ENCODE assay signal across 8 cellular contexts in genomic region chr16:86566601-86566965, GRCh38. TPM values are rescaled to one million over a fixed set of nuclear protein-coding genes. Genes with fewer than 3 reads are reported as not detected.
DNase-seq lines count a peak whose midpoint lies in the region; ATAC-seq and TF ChIP-seq lines count a peak whose summit lies in the region.

FOXC2 (plus strand) TSS chr16:86566829; CDS start chr16:86567336, 507 bp downstream.

- H3K9me3 Mint-ChIP-seq in HFFc6 = no peaks in the 10 kb centered on the region
- H3K9me3 Mint-ChIP-seq in naive thymus-derived CD4-positive, alpha-beta T cell = no peaks in the 10 kb centered on the region

- H3K36me3 ChIP-seq in esophagus squamous epithelium = no peaks in the 10 kb centered on the region
- H3K36me3 ChIP-seq in naive thymus-derived CD4-positive, alpha-beta T cell (ENCODE audit: control insufficient read depth in 2 of 3, insufficient read depth in 3 of 3, low read length in 3 of 3) = no peaks in the 10 kb centered on the region

- no peaks in the 10 kb centered on the region for H3K9me3 ChIP-seq in esophagus squamous epithelium
- no peaks in the 10 kb centered on the region for H3K9me3 ChIP-seq in naive thymus-derived CD4-positive, alpha-beta T cell (ENCODE audit: control insufficient read depth in 2 of 3, low read length in 3 of 3)

- POLR2A ChIA-PET in naive thymus-derived CD4-positive, alpha-beta T cell (lab: Charles Lee) = no interaction called here

- peaks cover 44% of the 10 kb centered on the region for H3K4me1 Mint-ChIP-seq in HFFc6 (ENCODE audit: low read depth)
- H3K4me1 Mint-ChIP-seq in naive thymus-derived CD4-positive, alpha-beta T cell = peaks cover 10 to 43% (median 17%) of the 10 kb centered on the region in 7 donors

- peaks cover 27% of the 10 kb centered on the region for H3K36me3 Mint-ChIP-seq in HFFc6 (ENCODE audit: low read depth)
- no peaks in the 10 kb centered on the region for H3K36me3 Mint-ChIP-seq in naive thymus-derived CD4-positive, alpha-beta T cell

- no peak for ATAC-seq in naive thymus-derived CD4-positive, alpha-beta T cell
- ATAC-seq in GM21528 (IDR thresholded peaks at IDR 0.05; ENCODE audit: low FRiP score, unreplicated experiment) = no peak

- intact Hi-C loops in esophagus squamous epithelium (cut with DNase I) = loop anchor here (10.0 kb wide), 1 partner anchor 718 kb away; no protein-coding TSS in a partner anchor
- intact Hi-C loops in naive thymus-derived CD4-positive, alpha-beta T cell (cut with micrococcal nuclease) = loop anchor here in 1 of 2 donors (5.0 to 10.0 kb wide), 3 partner anchors 59 to 1198 kb away; partner anchors contain the start of genes FBXO31 and KLHDC4

- DNase-seq in HFFc6 (peak; percentile 81), esophagus squamous epithelium (lab: John Stamatoyannopoulos, UW) (no peak), ureter (ENCODE audit: low spot score) (peak; percentile 92), SHP77 treated with DMSO at 0.1 percent for 48 hours (lab: John Stamatoyannopoulos, UW) (no peak), NCI-H146 (lab: John Stamatoyannopoulos, UW) (no peak)
- peak; percentile 73 for DNase-seq in activated CD8-positive, alpha-beta memory T cell treated with anti-CD3 and anti-CD28 coated beads, Interleukin-2, amount 50 U/mL, for 48 hours
- peak in 7 of 9 donors; percentile 25 to 45 (median 35) for DNase-seq in naive thymus-derived CD4-positive, alpha-beta T cell

- H3K4me3 ChIP-seq in esophagus squamous epithelium = peak within 1 kb of the TSS; percentile 12 to 62 (median 33)
- no peak within 1 kb of the TSS for H3K4me3 ChIP-seq in naive thymus-derived CD4-positive, alpha-beta T cell (ENCODE audit: low read length)

- peaks cover 22 to 94% (median 35%) of the 10 kb centered on the region in 4 donors for H3K27me3 ChIP-seq in esophagus squamous epithelium
- H3K27me3 ChIP-seq in naive thymus-derived CD4-positive, alpha-beta T cell (ENCODE audit: control insufficient read depth in 2 of 2, insufficient read depth in 2 of 2, low read length in 2 of 2) = peaks cover 14 to 26% of the 10 kb centered on the region in 2 donors

- peaks cover 32% of the 10 kb centered on the region for H3K27me3 Mint-ChIP-seq in HFFc6 (ENCODE audit: insufficient read depth)
- peaks cover 59 to 70% (median 67%) of the 10 kb centered on the region in 5 donors for H3K27me3 Mint-ChIP-seq in naive thymus-derived CD4-positive, alpha-beta T cell

- peak within 1 kb of the TSS; percentile 91 for H3K4me3 Mint-ChIP-seq in HFFc6
- H3K4me3 Mint-ChIP-seq in naive thymus-derived CD4-positive, alpha-beta T cell = peak within 1 kb of the TSS in 9 of 10 donors; percentile 32 to 74 (median 53)

- CTCF ChIA-PET in naive thymus-derived CD4-positive, alpha-beta T cell (lab: Charles Lee) = no interaction called here

- WGBS in esophagus squamous epithelium, 2 donors = 6 to 7% methylated on average over 19 to 25 of the region's 30 CpGs

- TF ChIP-seq POLR2A in esophagus squamous epithelium (IDR thresholded peaks at IDR 0.05) = no peak

- no peak; the same call in 1 of the 2 replicates for TF ChIP-seq CTCF in HFFc6 (IDR thresholded peaks at IDR 0.05)
- no peak for TF ChIP-seq CTCF in esophagus squamous epithelium (IDR thresholded peaks at IDR 0.05)

- H3K27ac Mint-ChIP-seq in HFFc6 = peak within 1 kb of the TSS; percentile 76
- H3K27ac Mint-ChIP-seq in naive thymus-derived CD4-positive, alpha-beta T cell = peak within 1 kb of the TSS in 1 of 9 donors; percentile 29

- peak within 1 kb of the TSS; percentile 24 to 79 (median 46) for H3K27ac ChIP-seq in esophagus squamous epithelium
- H3K27ac ChIP-seq in naive thymus-derived CD4-positive, alpha-beta T cell (ENCODE audit: low read depth, low read length) = no peak within 1 kb of the TSS

- peaks cover 4 to 41% (median 8%) of the 10 kb centered on the region in 3 donors for H3K4me1 ChIP-seq in esophagus squamous epithelium
- peaks cover 8 to 12% of the 10 kb centered on the region in 2 donors for H3K4me1 ChIP-seq in naive thymus-derived CD4-positive, alpha-beta T cell (ENCODE audit: control insufficient read depth in 2 of 2, insufficient read depth in 2 of 2, low read length in 2 of 2)

RNA-seq across cellular contexts. Expression of gene FOXC2, which starts in this region (rescaled TPM):
- total RNA-seq in HFFc6 (2021; fragmentation: NEBNext Ultra II Directional; extraction: Animal tissue kit (Norgen Biotek cat#: 25700)) = 1 to 10 TPM; 6.3 to 8.4 (median 7.9) TPM
- total RNA-seq in esophagus squamous epithelium (under 1 TPM; 0.09 to 0.57 (median 0.40) TPM), ureter (7.3 TPM)
- total RNA-seq in naive thymus-derived CD4-positive, alpha-beta T cell = not detected
- polyA plus RNA-seq in naive thymus-derived CD4-positive, alpha-beta T cell = not detected

Comparison
In these comparisons a context has a peak if more than half of its experiments do, and no peak if none do; other contexts are left out.
1. Peak in DNase-seq in naive thymus-derived CD4-positive, alpha-beta T cell; RNA of the gene not detected or under 1 TPM.
2. DNase-seq: peak in HFFc6 (single experiment), activated CD8-positive, alpha-beta memory T cell treated with anti-CD3 and anti-CD28 coated beads, Interleukin-2, amount 50 U/mL, for 48 hours (single experiment) and ureter (single experiment); none in esophagus squamous epithelium (single experiment), SHP77 treated with DMSO at 0.1 percent for 48 hours (single experiment) and NCI-H146 (single experiment).